ENCODE assay signal across 14 cellular contexts in the genomic region with DNA sequence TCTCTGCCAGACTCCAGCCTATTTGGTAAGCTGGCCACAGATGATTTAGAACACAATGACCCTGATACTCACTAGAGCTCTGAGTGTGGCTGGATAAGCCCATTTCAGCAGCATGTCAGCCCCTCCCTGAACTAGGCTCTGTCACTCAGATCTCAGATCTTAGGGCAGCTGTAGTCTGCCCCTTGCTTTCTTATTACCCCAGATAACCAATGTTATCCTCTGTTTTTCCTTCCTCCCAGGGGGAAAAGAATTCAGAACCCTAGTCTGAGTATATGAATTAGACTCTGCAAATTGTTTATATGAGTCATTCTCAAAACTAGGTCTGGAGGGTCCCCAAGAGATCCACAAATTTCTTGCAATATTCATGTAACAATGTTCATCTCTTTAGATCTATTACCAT.
DNase-seq lines count a peak whose midpoint lies in the region; ATAC-seq and TF ChIP-seq lines count a peak whose summit lies in the region.
"Had no signal": no experiment of that assay in that cellular context is flagged by ENCODE, and none has a peak within 500 bp of the region (broad histone marks: within the 10 kb centered on the region; RNA-seq: fewer than 3 reads in every experiment).

No MANE protein-coding gene starts in this region.

- H3K4me1 ChIP-seq in right cardiac atrium (ENCODE audit: control insufficient read depth, insufficient read depth, low read length) (no peaks in the 10 kb centered on the region), heart right ventricle (peaks cover 0 to 7% (median 0%) of the 10 kb centered on the region in 9 donors), gastroesophageal sphincter (peaks cover 7 to 38% (median 8%) of the 10 kb centered on the region in 3 donors), aorta (ENCODE audit: control insufficient read depth in 1 of 2, insufficient read depth in 2 of 2, low read length in 2 of 2) (peaks cover 4 to 7% of the 10 kb centered on the region in 2 donors)
- H3K4me1 ChIP-seq: left ventricle myocardium inferior had no signal

- no peaks in the 10 kb centered on the region for H3K9me3 ChIP-seq in right cardiac atrium (ENCODE audit: control insufficient read depth, low read length)
- no peaks in the 10 kb centered on the region for H3K9me3 ChIP-seq in heart right ventricle
- no peaks in the 10 kb centered on the region for H3K9me3 ChIP-seq in WERI-Rb-1 (ENCODE audit: severe bottlenecking)
- no peaks in the 10 kb centered on the region for H3K9me3 ChIP-seq in gastroesophageal sphincter
- no peaks in the 10 kb centered on the region for H3K9me3 ChIP-seq in aorta (ENCODE audit: control insufficient read depth, low read length)
- H3K9me3 ChIP-seq: left ventricle myocardium inferior, neutrophil had no signal

- H3K4me3 ChIP-seq in right cardiac atrium (ENCODE audit: low read length), result no peak overlapping the region
- H3K4me3 ChIP-seq in heart right ventricle, result no peak overlapping the region
- H3K4me3 ChIP-seq in WERI-Rb-1 (ENCODE audit: low read depth, low read length), result no peak overlapping the region
- H3K4me3 ChIP-seq in gastroesophageal sphincter, result no peak overlapping the region
- H3K4me3 ChIP-seq in aorta (ENCODE audit: low read length in 2 of 2), result no peak overlapping the region
- H3K4me3 ChIP-seq: left ventricle myocardium inferior had no signal

- ATAC-seq in right cardiac atrium, result peak; percentile 39 to 47
- no peak for ATAC-seq in heart right ventricle
- ATAC-seq in gastroesophageal sphincter, result peak; percentile 23
- peak; percentile 58 for ATAC-seq in aorta (ENCODE audit: low FRiP score)
- ATAC-seq in GM18498 (IDR thresholded peaks at IDR 0.05; ENCODE audit: unreplicated experiment), result no peak
- ATAC-seq in GM18909 (IDR thresholded peaks at IDR 0.05; ENCODE audit: poor library complexity, unreplicated experiment), result no peak

- no peaks in the 10 kb centered on the region for H3K27me3 ChIP-seq in right cardiac atrium (ENCODE audit: control insufficient read depth, insufficient read depth)
- peaks cover 0 to 5% (median 0%) of the 10 kb centered on the region in 7 donors for H3K27me3 ChIP-seq in heart right ventricle
- no peaks in the 10 kb centered on the region for H3K27me3 ChIP-seq in WERI-Rb-1 (ENCODE audit: insufficient read depth, low read depth, severe bottlenecking)
- no peaks in the 10 kb centered on the region for H3K27me3 ChIP-seq in gastroesophageal sphincter
- no peaks in the 10 kb centered on the region for H3K27me3 ChIP-seq in aorta (ENCODE audit: control insufficient read depth in 1 of 2, insufficient read depth in 2 of 2, low read length in 1 of 2)

- TF ChIP-seq POLR2A in gastroesophageal sphincter (IDR thresholded peaks at IDR 0.05), result no peak

- H3K36me3 ChIP-seq in heart right ventricle (no peaks in the 10 kb centered on the region), WERI-Rb-1 (no peaks in the 10 kb centered on the region), gastroesophageal sphincter (no peaks in the 10 kb centered on the region), aorta (ENCODE audit: control insufficient read depth in 1 of 2, insufficient read depth in 2 of 2, low read length in 1 of 2) (no peaks in the 10 kb centered on the region)
- H3K36me3 ChIP-seq: left ventricle myocardium inferior, neutrophil had no signal

- no peak for TF ChIP-seq EP300 in gastroesophageal sphincter (IDR thresholded peaks at IDR 0.05)

- intact Hi-C loops in right cardiac atrium (cut with DNase I) (loop anchor here in 1 of 4 donors (10.0 kb wide), 1 partner anchor 763 kb away; no protein-coding TSS in a partner anchor), heart right ventricle (cut with DNase I) (no loop called here), aorta (cut with DNase I) (loop anchor here in 1 of 2 donors (2.0 kb wide), 1 partner anchor 39 kb away; no protein-coding TSS in a partner anchor)

- no peak for DNase-seq in right cardiac atrium
- no peak for DNase-seq in heart right ventricle
- peak; percentile 50 for DNase-seq in WERI-Rb-1
- DNase-seq in aorta, result no peak
- no peak for DNase-seq in activated CD4-positive, alpha-beta T cell treated with anti-CD3 and anti-CD28 coated beads for 1 hour
- DNase-seq: activated naive CD4-positive, alpha-beta T cell treated with Interleukin-2 at 50 U/mL for 16 hours; left ventricle myocardium inferior; MM.1S; NCI-H2171 had no signal

- TF ChIP-seq CTCF in heart right ventricle (IDR thresholded peaks at IDR 0.05) (no peak), WERI-Rb-1 (IDR thresholded peaks at IDR 0.05; ENCODE audit: low read depth, low read length) (no peak), gastroesophageal sphincter (IDR thresholded peaks at IDR 0.05) (no peak)

- H3K27ac ChIP-seq in right cardiac atrium (ENCODE audit: low read length), result no peak overlapping the region
- peak overlapping the region in 1 of 10 donors; percentile 52 for H3K27ac ChIP-seq in heart right ventricle
- H3K27ac ChIP-seq in WERI-Rb-1, result no peak overlapping the region
- peak overlapping the region in 3 of 4 donors; percentile 7 to 56 (median 17) for H3K27ac ChIP-seq in gastroesophageal sphincter
- peak overlapping the region; percentile 33 to 36 for H3K27ac ChIP-seq in aorta (ENCODE audit: low read depth in 1 of 2, low read length in 2 of 2)
- H3K27ac ChIP-seq: HL-60, left ventricle myocardium inferior, neutrophil had no signal

Comparison
In these comparisons a context has a peak if more than half of its experiments do, and no peak if none do; other contexts are left out.
1. ATAC-seq: peak in right cardiac atrium (2 of 2), gastroesophageal sphincter (single experiment) and aorta (single experiment); none in heart right ventricle (0 of 8), GM18498 (single experiment) and GM18909 (single experiment).
2. H3K27ac ChIP-seq: peak in gastroesophageal sphincter (3 of 4) and aorta (2 of 2); none in right cardiac atrium (single experiment) and WERI-Rb-1 (single experiment).